ENCODE assay signal across 27 cellular contexts in genomic region chr2:30324245-30324644, GRCh38.
"Had no signal": no experiment of that assay in that cellular context is flagged by ENCODE, and none has a peak within 500 bp of the region (broad histone marks: within the 10 kb centered on the region; RNA-seq: fewer than 3 reads in every experiment).

No MANE protein-coding gene starts in this region.

- H3K9me3 Mint-ChIP-seq: activated CD4-positive, alpha-beta memory T cell treated with anti-CD3 and anti-CD28 coated beads, Interleukin-2, amount 10 ng/mL, durations not matched to agents 7 days and 5 days; mesothelial cell of epicardium had no signal

- H3K36me3 ChIP-seq: breast epithelium, gastroesophageal sphincter, pancreas, prostate gland, tibial nerve had no signal

- H3K36me3 Mint-ChIP-seq: mesothelial cell of epicardium; naive thymus-derived CD4-positive, alpha-beta T cell had no signal

- H3K4me3 ChIP-seq: breast epithelium, gastroesophageal sphincter, hepatocyte, pancreas, prostate gland, skin epidermis, tibial nerve had no signal

- H3K27me3 Mint-ChIP-seq: activated CD4-positive, alpha-beta memory T cell treated with anti-CD3 and anti-CD28 coated beads, Interleukin-2, amount 10 ng/mL, durations not matched to agents 7 days and 5 days; activated CD8-positive, alpha-beta memory T cell treated with anti-CD3 and anti-CD28 coated beads, Interleukin-2, amount 10 ng/mL, durations not matched to agents 7 days and 5 days; naive thymus-derived CD4-positive, alpha-beta T cell had no signal

- H3K27ac ChIP-seq: breast epithelium, gastroesophageal sphincter, hepatocyte, pancreas, prostate gland, skin epidermis, tibial nerve, VCaP had no signal

- H3K27ac Mint-ChIP-seq: activated CD4-positive, alpha-beta memory T cell treated with anti-CD3 and anti-CD28 coated beads, Interleukin-2, amount 10 ng/mL, durations not matched to agents 7 days and 5 days; activated CD8-positive, alpha-beta memory T cell treated with anti-CD3 and anti-CD28 coated beads, Interleukin-2, amount 10 ng/mL, durations not matched to agents 7 days and 5 days; mesothelial cell of epicardium; T-helper 1 cell treated with Interleukin-12 subunit alpha and Interleukin-12 subunit beta and Interleukin-4 antibody, amounts not matched to agents 30 μg/mL and 1 μg/mL, for 36 hours had no signal

- H3K4me2 ChIP-seq: hepatocyte had no signal

- H3K27me3 ChIP-seq: breast epithelium, gastroesophageal sphincter, hepatocyte, pancreas, tibial nerve had no signal

- H3K4me3 Mint-ChIP-seq: activated CD4-positive, alpha-beta memory T cell treated with anti-CD3 and anti-CD28 coated beads, Interleukin-2, amount 10 ng/mL, durations not matched to agents 7 days and 5 days; activated CD8-positive, alpha-beta memory T cell treated with anti-CD3 and anti-CD28 coated beads, Interleukin-2, amount 10 ng/mL, durations not matched to agents 7 days and 5 days; mesothelial cell of epicardium; naive thymus-derived CD4-positive, alpha-beta T cell; neural crest cell; T-helper 1 cell treated with Interleukin-12 subunit alpha and Interleukin-12 subunit beta and Interleukin-4 antibody, amounts not matched to agents 30 μg/mL and 1 μg/mL, for 36 hours had no signal

- H3K4me1 ChIP-seq: breast epithelium, pancreas, prostate gland, tibial nerve had no signal

- H3K4me1 Mint-ChIP-seq: activated CD4-positive, alpha-beta memory T cell treated with anti-CD3 and anti-CD28 coated beads, Interleukin-2, amount 10 ng/mL, durations not matched to agents 7 days and 5 days; mesothelial cell of epicardium had no signal

- DNase-seq: activated CD4-positive, alpha-beta memory T cell treated with anti-CD3 and anti-CD28 coated beads, Interleukin-2, amount 10 ng/mL, durations not matched to agents 7 days and 5 days; activated CD4-positive, alpha-beta T cell treated with anti-CD3 and anti-CD28 coated beads for 48 hours; activated CD8-positive, alpha-beta memory T cell treated with anti-CD3 and anti-CD28 coated beads, Interleukin-2, amount 10 ng/mL, durations not matched to agents 7 days and 5 days; activated effector memory CD4-positive, alpha-beta T cell treated with Interleukin-2 at 50 U/mL for 16 hours; activated naive CD4-positive, alpha-beta T cell treated with Interleukin-2 at 50 U/mL for 16 hours; central memory CD4-positive, alpha-beta T cell; left cardiac atrium; mammary epithelial cell; naive thymus-derived CD4-positive, alpha-beta T cell; nucleus accumbens; pancreas; retina; stimulated activated CD4-positive, alpha-beta T cell treated with anti-CD3 and anti-CD28 coated beads, Interleukin-12 subunit alpha, Interleukin-12 subunit beta, amount 100 ng/mL, for 4 hours; stimulated activated CD4-positive, alpha-beta T cell treated with anti-CD3 and anti-CD28 coated beads, Interleukin-4, amount 100 ng/mL, for 1 hour; T-helper 9 cell had no signal

- ATAC-seq: activated CD4-positive, CD25-positive, alpha-beta regulatory T cell treated with anti-CD3 and anti-CD28 coated beads, Interleukin-2, amount 50 U/mL, for 24 hours; activated CD8-positive, alpha-beta memory T cell treated with anti-CD3 and anti-CD28 coated beads, Interleukin-2, amount 10 ng/mL, durations not matched to agents 7 days and 5 days; gastroesophageal sphincter; left cardiac atrium; naive thymus-derived CD4-positive, alpha-beta T cell; pancreas; sciatic nerve had no signal

- H3K9me3 ChIP-seq: breast epithelium, gastroesophageal sphincter, pancreas, prostate gland, tibial nerve had no signal
